Comparison of ENCODE assay signal across 1 cellular context in the genomic region with DNA sequence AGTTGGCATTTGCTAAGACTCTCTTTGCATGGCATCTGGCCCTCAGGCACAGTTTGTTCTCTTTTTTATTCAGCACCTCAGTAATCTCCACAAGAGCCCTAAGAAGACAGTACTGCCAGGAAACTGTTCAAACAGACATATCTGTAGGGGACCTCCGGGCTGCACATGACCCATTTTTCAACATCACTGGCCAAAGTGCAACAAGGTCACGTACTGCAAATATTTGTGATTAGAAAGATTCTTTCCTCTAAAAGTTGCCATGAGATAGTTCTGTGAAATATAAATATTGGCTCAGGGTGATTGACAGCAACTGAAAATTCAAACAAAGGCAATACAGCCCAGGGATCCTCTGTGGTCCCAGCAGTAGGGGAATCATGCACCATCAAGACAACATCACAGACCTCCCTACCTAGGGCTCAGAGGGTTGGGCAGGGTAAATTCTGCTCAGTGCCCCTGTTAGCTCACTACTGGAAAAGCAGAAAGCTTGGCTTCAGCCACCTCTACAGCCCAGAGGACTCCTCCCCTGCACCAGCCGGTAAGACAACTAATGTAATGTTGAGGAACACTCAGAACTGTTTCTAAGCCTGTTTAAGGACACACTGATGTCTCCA.
TF ChIP-seq lines count a peak whose summit lies in the region.

No MANE protein-coding gene starts in this region.

TF ChIP-seq in HepG2, 621 proteins besides CTCF, POLR2A, EP300 and RAD21 (continued from another document and continues in another):
- TF ChIP-seq HNF4A (CRISPR knock-in tag; IDR thresholded peaks at IDR 0.05) (peak; percentile 98), NAIF1 (CRISPR knock-in tag; IDR thresholded peaks at IDR 0.05; ENCODE audit: borderline replicate concordance) (no peak; the same call in 1 of the 2 replicates), SATB2 (CRISPR knock-in tag; IDR thresholded peaks at IDR 0.05) (no peak), KDM5B (CRISPR knock-in tag; IDR thresholded peaks at IDR 0.05; ENCODE audit: borderline replicate concordance) (no peak), ZNF7 (CRISPR knock-in tag; IDR thresholded peaks at IDR 0.05) (no peak), ATAD3A (CRISPR knock-in tag; IDR thresholded peaks at IDR 0.05) (no peak), ZNF713 (CRISPR knock-in tag; IDR thresholded peaks at IDR 0.05) (no peak), ZFP82 (CRISPR knock-in tag; IDR thresholded peaks at IDR 0.05; ENCODE audit: borderline replicate concordance) (no peak), PTBP1 (IDR thresholded peaks at IDR 0.05; ENCODE audit: low read depth, low read length, poor library complexity, severe bottlenecking) (no peak), MBD4 (IDR thresholded peaks at IDR 0.05; ENCODE audit: borderline replicate concordance, low read length) (peak; percentile 98), SMAD9 (CRISPR knock-in tag; IDR thresholded peaks at IDR 0.05) (no peak), ZFYVE20 (CRISPR knock-in tag; IDR thresholded peaks at IDR 0.05; ENCODE audit: borderline replicate concordance, low read depth) (no peak), HNF1B (CRISPR knock-in tag; IDR thresholded peaks at IDR 0.05) (peak; percentile 98), THRA (CRISPR knock-in tag; IDR thresholded peaks at IDR 0.05; ENCODE audit: borderline replicate concordance) (peak; percentile 96; the same call in 1 of the 2 replicates), CC2D1A (CRISPR knock-in tag; IDR thresholded peaks at IDR 0.05) (no peak), ARNT (IDR thresholded peaks at IDR 0.05) (no peak), ZNF180 (CRISPR knock-in tag; IDR thresholded peaks at IDR 0.05; ENCODE audit: borderline replicate concordance, low read depth) (no peak), PHF20 (CRISPR knock-in tag; IDR thresholded peaks at IDR 0.05) (no peak), RFXAP (CRISPR knock-in tag; IDR thresholded peaks at IDR 0.05; ENCODE audit: borderline replicate concordance) (no peak; the same call in 1 of the 2 replicates), SNAPC2 (CRISPR knock-in tag; IDR thresholded peaks at IDR 0.05) (peak; percentile 94; the same call in 1 of the 2 replicates), SKI (IDR thresholded peaks at IDR 0.05; ENCODE audit: partially characterized antibody) (peak; percentile 98), MTA1 (CRISPR knock-in tag; IDR thresholded peaks at IDR 0.05; ENCODE audit: borderline replicate concordance) (no peak; the same call in 1 of the 2 replicates), AKAP8 (CRISPR knock-in tag; IDR thresholded peaks at IDR 0.05) (peak; percentile 66; the same call in 1 of the 2 replicates), FOXO4 (CRISPR knock-in tag; conservative IDR thresholded peaks at IDR 0.05) (no peak), ZNF382 (CRISPR knock-in tag; IDR thresholded peaks at IDR 0.05; ENCODE audit: borderline replicate concordance) (no peak), FOXC1 (CRISPR knock-in tag; IDR thresholded peaks at IDR 0.05; ENCODE audit: borderline replicate concordance) (peak; percentile 65; the same call in 1 of the 2 replicates), ETV6 (CRISPR knock-in tag; conservative IDR thresholded peaks at IDR 0.05) (no peak), THAP7 (CRISPR knock-in tag; IDR thresholded peaks at IDR 0.05) (no peak), ZNF737 (CRISPR knock-in tag; IDR thresholded peaks at IDR 0.05; ENCODE audit: borderline replicate concordance) (no peak), ZNF256 (CRISPR knock-in tag; conservative IDR thresholded peaks at IDR 0.05) (no peak), ZNF496 (CRISPR knock-in tag; IDR thresholded peaks at IDR 0.05; ENCODE audit: insufficient replicate concordance) (no peak), ESRRA (CRISPR knock-in tag; IDR thresholded peaks at IDR 0.05; ENCODE audit: low read depth) (peak; percentile 91), ZNF276 (CRISPR knock-in tag; IDR thresholded peaks at IDR 0.05; ENCODE audit: low read depth) (no peak; the same call in 1 of the 2 replicates), DNMT3B (CRISPR knock-in tag; conservative IDR thresholded peaks at IDR 0.05) (no peak), JDP2 (CRISPR knock-in tag; IDR thresholded peaks at IDR 0.05; ENCODE audit: borderline replicate concordance) (no peak), NR2F2 (IDR thresholded peaks at IDR 0.05; ENCODE audit: borderline replicate concordance, low read depth) (peak; percentile 100), SAFB2 (CRISPR knock-in tag; IDR thresholded peaks at IDR 0.05; ENCODE audit: borderline replicate concordance, low read depth) (no peak), ATF7 (IDR thresholded peaks at IDR 0.05) (0 out of 2 replicates have a peak, but pooled peaks have one; percentile 36), ATF7 (CRISPR knock-in tag; IDR thresholded peaks at IDR 0.05) (no peak), ZNF772 (CRISPR knock-in tag; IDR thresholded peaks at IDR 0.05) (peak; percentile 88), MBNL3 (CRISPR knock-in tag; conservative IDR thresholded peaks at IDR 0.05) (no peak), ZNF720 (CRISPR knock-in tag; IDR thresholded peaks at IDR 0.05) (no peak), TCF12 (IDR thresholded peaks at IDR 0.05) (no peak), TCF12 (CRISPR knock-in tag; IDR thresholded peaks at IDR 0.05) (peak; percentile 99), SETDB1 (CRISPR knock-in tag; IDR thresholded peaks at IDR 0.05; ENCODE audit: borderline replicate concordance) (no peak), TBL1XR1 (IDR thresholded peaks at IDR 0.05; ENCODE audit: borderline replicate concordance, low read length, partially characterized antibody) (peak; percentile 99), RARG (CRISPR knock-in tag; IDR thresholded peaks at IDR 0.05; ENCODE audit: low read depth) (no peak), ZHX1 (CRISPR knock-in tag; IDR thresholded peaks at IDR 0.05; ENCODE audit: low read depth) (no peak), AGO1 (IDR thresholded peaks at IDR 0.05; ENCODE audit: low read depth, low read length, poor library complexity, severe bottlenecking) (no peak), ZC3H4 (CRISPR knock-in tag; IDR thresholded peaks at IDR 0.05; ENCODE audit: borderline replicate concordance) (no peak), BCL6 (CRISPR knock-in tag; IDR thresholded peaks at IDR 0.05) (peak; percentile 100), MEIS1 (CRISPR knock-in tag; IDR thresholded peaks at IDR 0.05; ENCODE audit: borderline replicate concordance) (peak; percentile 100), CEBPG (CRISPR knock-in tag; IDR thresholded peaks at IDR 0.05) (peak; percentile 86), CHCHD3 (CRISPR knock-in tag; IDR thresholded peaks at IDR 0.05) (no peak), ZNF468 (CRISPR knock-in tag; IDR thresholded peaks at IDR 0.05) (no peak), ZNF160 (CRISPR knock-in tag; IDR thresholded peaks at IDR 0.05) (no peak), GATAD1 (CRISPR knock-in tag; IDR thresholded peaks at IDR 0.05) (peak; percentile 41; the same call in 1 of the 2 replicates), THAP11 (CRISPR knock-in tag; IDR thresholded peaks at IDR 0.05) (peak; percentile 82)
- TF ChIP-seq, protein P1, sequence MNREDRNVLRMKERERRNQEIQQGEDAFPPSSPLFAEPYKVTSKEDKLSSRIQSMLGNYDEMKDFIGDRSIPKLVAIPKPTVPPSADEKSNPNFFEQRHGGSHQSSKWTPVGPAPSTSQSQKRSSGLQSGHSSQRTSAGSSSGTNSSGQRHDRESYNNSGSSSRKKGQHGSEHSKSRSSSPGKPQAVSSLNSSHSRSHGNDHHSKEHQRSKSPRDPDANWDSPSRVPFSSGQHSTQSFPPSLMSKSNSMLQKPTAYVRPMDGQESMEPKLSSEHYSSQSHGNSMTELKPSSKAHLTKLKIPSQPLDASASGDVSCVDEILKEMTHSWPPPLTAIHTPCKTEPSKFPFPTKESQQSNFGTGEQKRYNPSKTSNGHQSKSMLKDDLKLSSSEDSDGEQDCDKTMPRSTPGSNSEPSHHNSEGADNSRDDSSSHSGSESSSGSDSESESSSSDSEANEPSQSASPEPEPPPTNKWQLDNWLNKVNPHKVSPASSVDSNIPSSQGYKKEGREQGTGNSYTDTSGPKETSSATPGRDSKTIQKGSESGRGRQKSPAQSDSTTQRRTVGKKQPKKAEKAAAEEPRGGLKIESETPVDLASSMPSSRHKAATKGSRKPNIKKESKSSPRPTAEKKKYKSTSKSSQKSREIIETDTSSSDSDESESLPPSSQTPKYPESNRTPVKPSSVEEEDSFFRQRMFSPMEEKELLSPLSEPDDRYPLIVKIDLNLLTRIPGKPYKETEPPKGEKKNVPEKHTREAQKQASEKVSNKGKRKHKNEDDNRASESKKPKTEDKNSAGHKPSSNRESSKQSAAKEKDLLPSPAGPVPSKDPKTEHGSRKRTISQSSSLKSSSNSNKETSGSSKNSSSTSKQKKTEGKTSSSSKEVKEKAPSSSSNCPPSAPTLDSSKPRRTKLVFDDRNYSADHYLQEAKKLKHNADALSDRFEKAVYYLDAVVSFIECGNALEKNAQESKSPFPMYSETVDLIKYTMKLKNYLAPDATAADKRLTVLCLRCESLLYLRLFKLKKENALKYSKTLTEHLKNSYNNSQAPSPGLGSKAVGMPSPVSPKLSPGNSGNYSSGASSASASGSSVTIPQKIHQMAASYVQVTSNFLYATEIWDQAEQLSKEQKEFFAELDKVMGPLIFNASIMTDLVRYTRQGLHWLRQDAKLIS (CRISPR knock-in tag; IDR thresholded peaks at IDR 0.05) = no peak
